In the genomic region with DNA sequence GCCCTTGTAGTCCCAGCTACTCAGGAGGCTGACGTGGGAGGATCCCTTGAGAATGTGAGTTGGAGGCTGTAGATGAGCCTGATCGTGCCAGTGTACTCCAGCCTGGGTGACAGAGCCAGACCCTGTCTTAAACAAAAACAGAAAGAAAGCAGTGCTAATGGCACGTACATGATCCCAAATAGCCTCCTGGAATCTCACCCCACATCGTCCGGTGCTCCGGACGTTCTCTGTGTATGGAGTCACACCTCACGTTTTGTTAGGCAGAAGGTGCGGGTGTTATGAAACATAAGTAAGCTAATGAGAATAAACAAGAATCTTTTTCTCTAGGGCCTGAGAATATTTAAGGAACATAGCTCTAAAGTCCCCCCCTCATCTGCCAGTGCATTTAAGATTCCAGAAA, we compare ENCODE assay signal across 25 cellular contexts. TPM values are rescaled to one million over a fixed set of nuclear protein-coding genes. Genes with fewer than 3 reads are reported as not detected.
DNase-seq lines count a peak whose midpoint lies in the region; ATAC-seq, FAIRE-seq and TF ChIP-seq lines count a peak whose summit lies in the region.
"Had no signal": no experiment of that assay in that cellular context is flagged by ENCODE, and none has a peak within 500 bp of the region (broad histone marks: within the 10 kb centered on the region; RNA-seq: fewer than 3 reads in every experiment).

No MANE protein-coding gene starts in this region.

- no peak overlapping the region for H3K27ac Mint-ChIP-seq in naive thymus-derived CD8-positive, alpha-beta T cell
- H3K27ac Mint-ChIP-seq: activated B cell treated with CpG ODN at 0.5 μM for 24 hours; activated CD4-positive, alpha-beta memory T cell treated with anti-CD3 and anti-CD28 coated beads, Interleukin-2, amount 10 ng/mL, durations not matched to agents 7 days and 5 days; activated naive CD4-positive, alpha-beta T cell treated with anti-CD3 and anti-CD28 coated beads, Interleukin-2, amount 10 ng/mL, durations not matched to agents 7 days and 5 days; CD4-positive, alpha-beta T cell; endodermal cell; nephron had no signal

- no peak for TF ChIP-seq POLR2A in sigmoid colon (IDR thresholded peaks at IDR 0.05)

- H3K9me3 ChIP-seq in keratinocyte (ENCODE audit: control insufficient read depth, low read depth, low read length) (no peaks in the 10 kb centered on the region), sigmoid colon (no peaks in the 10 kb centered on the region)
- H3K9me3 ChIP-seq: A549 had no signal

- peaks cover 0 to 15% (median 2%) of the 10 kb centered on the region in 5 donors for H3K27me3 Mint-ChIP-seq in naive thymus-derived CD8-positive, alpha-beta T cell
- H3K27me3 Mint-ChIP-seq: activated B cell treated with CpG ODN at 0.5 μM for 24 hours had no signal

- no peak for ATAC-seq in naive thymus-derived CD8-positive, alpha-beta T cell
- ATAC-seq: A549, GM12878, HCT116 had no signal

- peak overlapping the region; percentile 59 for H2AFZ ChIP-seq in keratinocyte (ENCODE audit: control insufficient read depth, low read length)

- 74 to 81% methylated on average over 9 of the region's 9 CpGs for WGBS in sigmoid colon, 2 donors

- no peaks in the 10 kb centered on the region for H3K36me3 Mint-ChIP-seq in naive thymus-derived CD8-positive, alpha-beta T cell
- H3K36me3 Mint-ChIP-seq: activated naive CD4-positive, alpha-beta T cell treated with anti-CD3 and anti-CD28 coated beads, Interleukin-2, amount 10 ng/mL, durations not matched to agents 7 days and 5 days had no signal

- no peak overlapping the region for H3K4me3 Mint-ChIP-seq in naive thymus-derived CD8-positive, alpha-beta T cell
- H3K4me3 Mint-ChIP-seq: activated B cell treated with CpG ODN at 0.5 μM for 24 hours; activated CD4-positive, alpha-beta memory T cell treated with anti-CD3 and anti-CD28 coated beads, Interleukin-2, amount 10 ng/mL, durations not matched to agents 7 days and 5 days; activated naive CD4-positive, alpha-beta T cell treated with anti-CD3 and anti-CD28 coated beads, Interleukin-2, amount 10 ng/mL, durations not matched to agents 7 days and 5 days; CD4-positive, alpha-beta T cell; endodermal cell; nephron had no signal

- H3K9me1 ChIP-seq in keratinocyte (ENCODE audit: control insufficient read depth, extremely low read depth, insufficient read depth, low read length): no peaks in the 10 kb centered on the region

- H3K27ac ChIP-seq in keratinocyte (ENCODE audit: control insufficient read depth, insufficient read depth, low read length) (peak overlapping the region; percentile 1), sigmoid colon (peak overlapping the region in 3 of 4 donors; percentile 73 to 95 (median 82))
- H3K27ac ChIP-seq: A549, SK-N-MC had no signal

- H3K4me3 ChIP-seq in AG04449 (ENCODE audit: low read depth, low read length) (peak overlapping the region; percentile 22), keratinocyte (ENCODE audit: control insufficient read depth in 2 of 3, extremely low read depth in 1 of 3, insufficient read depth in 2 of 3, low read depth in 1 of 3, low read length in 3 of 3) (peak overlapping the region in 1 of 3 experiments; percentile 40), sigmoid colon (peak overlapping the region in 2 of 4 donors; percentile 9 to 11)
- H3K4me3 ChIP-seq: A549, GM12878, SK-N-MC had no signal

- CTCF ChIA-PET in AG04449 (lab: Yijun Ruan, JAX): interaction anchor here (0.9 to 1.3 kb wide), 2 partner anchors 14 to 30 kb away, joined by 3 read pairs; partner anchors contain the start of gene PEX26

- no peak for FAIRE-seq in keratinocyte (lab: Jason Lieb, UNC)
- FAIRE-seq: A549, GM12878, islet of Langerhans had no signal

- no peak for TF ChIP-seq EP300 in sigmoid colon (IDR thresholded peaks at IDR 0.05)

- H3K27me3 ChIP-seq in keratinocyte (ENCODE audit: control insufficient read depth, extremely low read depth, insufficient read depth, low read length) (no peaks in the 10 kb centered on the region), sigmoid colon (no peaks in the 10 kb centered on the region)

- intact Hi-C loops in sigmoid colon (cut with DNase I): no loop called here

- H3K9me3 Mint-ChIP-seq in naive thymus-derived CD8-positive, alpha-beta T cell: no peaks in the 10 kb centered on the region
- H3K9me3 Mint-ChIP-seq: activated B cell treated with CpG ODN at 0.5 μM for 24 hours; activated CD4-positive, alpha-beta memory T cell treated with anti-CD3 and anti-CD28 coated beads, Interleukin-2, amount 10 ng/mL, durations not matched to agents 7 days and 5 days; activated naive CD4-positive, alpha-beta T cell treated with anti-CD3 and anti-CD28 coated beads, Interleukin-2, amount 10 ng/mL, durations not matched to agents 7 days and 5 days; CD4-positive, alpha-beta T cell had no signal

- peaks cover 22% of the 10 kb centered on the region for H3K4me1 ChIP-seq in keratinocyte (ENCODE audit: control insufficient read depth, extremely low read depth, insufficient read depth, low read length)
- H3K4me1 ChIP-seq in sigmoid colon: peaks cover 0 to 33% (median 26%) of the 10 kb centered on the region in 4 donors

- TF ChIP-seq CTCF in AG04449 (IDR thresholded peaks at IDR 0.05; ENCODE audit: insufficient read depth, low read length, missing control alignments) (no peak), keratinocyte (optimal IDR thresholded peaks at IDR 0.05 in 1 of 3, IDR thresholded peaks at IDR 0.05 in 1 of 3, conservative IDR thresholded peaks at IDR 0.05 in 1 of 3; ENCODE audit: extremely low read depth in 1 of 3, insufficient read depth in 2 of 3, low read length in 3 of 3) (no peak), sigmoid colon (IDR thresholded peaks at IDR 0.05) (no peak)

- DNase-seq in AG04449 (ENCODE audit: low read depth, low spot score) (no peak), RPMI7951 (ENCODE audit: low read depth) (peak; percentile 43), keratinocyte (ENCODE audit: low read depth, low spot score) (no peak), sigmoid colon (no peak), foreskin melanocyte (no peak), NCI-H2029 (lab: John Stamatoyannopoulos, UW) (no peak)
- DNase-seq in stimulated activated CD4-positive, alpha-beta T cell treated with anti-CD3 and anti-CD28 coated beads, Interleukin-2, amount 100 ng/mL, for 24 hours: no peak
- no peak for DNase-seq in naive thymus-derived CD8-positive, alpha-beta T cell
- DNase-seq: activated B cell treated with CpG ODN at 0.5 μM for 24 hours; activated CD4-positive, alpha-beta memory T cell treated with anti-CD3 and anti-CD28 coated beads, Interleukin-2, amount 10 ng/mL, durations not matched to agents 7 days and 5 days; activated naive CD4-positive, alpha-beta T cell treated with anti-CD3 and anti-CD28 coated beads, Interleukin-2, amount 10 ng/mL, durations not matched to agents 7 days and 5 days; activated T-cell treated with anti-CD3 and anti-CD28 coated beads, Interleukin-2, amount 50 U/mL, for 1 hour; aorta; CD4-positive, alpha-beta T cell; cerebellar nuclear complex; endodermal cell; hippocampal formation; NCI-H226; stimulated activated naive CD4-positive, alpha-beta T cell had no signal

- peak overlapping the region; percentile 38 for H3K9ac ChIP-seq in keratinocyte (ENCODE audit: control insufficient read depth, extremely low read depth, insufficient read depth, low read length)

- no peaks in the 10 kb centered on the region for H3K36me3 ChIP-seq in keratinocyte (ENCODE audit: control insufficient read depth in 2 of 2, extremely low read depth in 1 of 2, insufficient read depth in 2 of 2, low read length in 2 of 2)
- no peaks in the 10 kb centered on the region for H3K36me3 ChIP-seq in sigmoid colon

- peak overlapping the region; percentile 49 for H3K4me2 ChIP-seq in keratinocyte (ENCODE audit: control insufficient read depth, extremely low read depth, insufficient read depth, low read depth, low read length)
- H3K4me2 ChIP-seq: A549 had no signal

- peaks cover 0 to 2% (median 0%) of the 10 kb centered on the region in 4 donors for H3K4me1 Mint-ChIP-seq in naive thymus-derived CD8-positive, alpha-beta T cell
- H3K4me1 Mint-ChIP-seq: activated CD4-positive, alpha-beta memory T cell treated with anti-CD3 and anti-CD28 coated beads, Interleukin-2, amount 10 ng/mL, durations not matched to agents 7 days and 5 days; activated naive CD4-positive, alpha-beta T cell treated with anti-CD3 and anti-CD28 coated beads, Interleukin-2, amount 10 ng/mL, durations not matched to agents 7 days and 5 days; endodermal cell had no signal

- H4K20me1 ChIP-seq in keratinocyte (ENCODE audit: control insufficient read depth, extremely low read depth, insufficient read depth, low read length): no peaks in the 10 kb centered on the region

- dilution Hi-C loops in keratinocyte (cut with MboI; ENCODE audit: extremely low pct_ligation_motif_present, low sequenced_read_pairs): no loop called here

- H3K79me2 ChIP-seq in keratinocyte (ENCODE audit: control insufficient read depth, insufficient read depth, low read length): no peaks in the 10 kb centered on the region

- POLR2A ChIA-PET in AG04449 (lab: Yijun Ruan, JAX): no interaction called here
- POLR2A ChIA-PET in naive thymus-derived CD8-positive, alpha-beta T cell (lab: Charles Lee): no interaction called here

RNA-seq across cellular contexts. Expression of gene MICAL3, which starts 23.7 kb away (rescaled TPM):
- 16.0 and 17.0 TPM in 2 replicates for total RNA-seq in RPMI7951 (2014; rRNA removed; shearing (Covaris generic))
- polyA plus RNA-seq in keratinocyte (22.5 to 50.2 TPM (median 27.9 TPM) in 3 replicates), sigmoid colon (10 to 100 TPM in 2 of 3 donors, 1 to 10 TPM in 1; 9.6 to 36.3 (median 16.9) TPM)
- polyA plus RNA-seq in keratinocyte (2011; ENCODE audit: low read depth): 17.8 TPM
- polyA plus RNA-seq in keratinocyte (2011; cell fraction: cytosol; rRNA removed): 21.5 and 22.1 TPM in 2 replicates
- polyA plus RNA-seq in keratinocyte (2011; cell fraction: nucleus; rRNA removed): 128 and 137 TPM in 2 replicates
- 12.1 and 50.2 TPM in 2 replicates for polyA plus RNA-seq in keratinocyte (2012; ENCODE audit: low replicate concordance)
- 35.6 to 129 TPM (median 77.2 TPM) in 3 replicates for polyA minus RNA-seq in keratinocyte
- 19.6 TPM for polyA minus RNA-seq in keratinocyte (2011; cell fraction: cytosol; rRNA and poly(A)+ RNA removed)
- 57.6 and 129 TPM in 2 replicates for polyA minus RNA-seq in keratinocyte (2011; cell fraction: nucleus; rRNA and poly(A)+ RNA removed)
- total RNA-seq in sigmoid colon: 10 to 100 TPM; 26.3 to 94.2 (median 45.0) TPM
- 10 to 100 TPM; 20.8 to 27.3 TPM for total RNA-seq in naive thymus-derived CD8-positive, alpha-beta T cell
- polyA plus RNA-seq in naive thymus-derived CD8-positive, alpha-beta T cell: 1 to 10 TPM in 2 of 3 donors, under 1 TPM in 1; 0.90 to 1.3 (median 1.2) TPM

RNA-seq across cellular contexts. Expression of gene PEX26, which starts 29.7 kb away (rescaled TPM):
- total RNA-seq in RPMI7951 (2014; rRNA removed; shearing (Covaris generic)): 10.2 and 11.5 TPM in 2 replicates
- polyA plus RNA-seq in keratinocyte (20.8 to 25.7 TPM (median 23.0 TPM) in 3 replicates), sigmoid colon (100 to 1,000 TPM in 1 of 3 donors, 10 to 100 TPM in 2; 45.0 to 124 (median 85.1) TPM)
- 1.5 TPM for polyA plus RNA-seq in keratinocyte (2011; ENCODE audit: low read depth)
- 23.0 and 25.0 TPM in 2 replicates for polyA plus RNA-seq in keratinocyte (2011; cell fraction: cytosol; rRNA removed)
- polyA plus RNA-seq in keratinocyte (2011; cell fraction: nucleus; rRNA removed): 27.1 and 31.4 TPM in 2 replicates
- 9.4 and 31.3 TPM in 2 replicates for polyA plus RNA-seq in keratinocyte (2012; ENCODE audit: low replicate concordance)
- 36.8 to 71.0 TPM (median 38.8 TPM) in 3 replicates for polyA minus RNA-seq in keratinocyte
- polyA minus RNA-seq in keratinocyte (2011; cell fraction: cytosol; rRNA and poly(A)+ RNA removed): 22.3 TPM
- 13.1 and 20.6 TPM in 2 replicates for polyA minus RNA-seq in keratinocyte (2011; cell fraction: nucleus; rRNA and poly(A)+ RNA removed)
- total RNA-seq in sigmoid colon: 10 to 100 TPM; 13.3 to 21.3 (median 17.7) TPM
- total RNA-seq in naive thymus-derived CD8-positive, alpha-beta T cell: 10 to 100 TPM; 39.3 to 41.2 TPM
- 1 to 10 TPM; 2.6 to 4.5 (median 3.8) TPM for polyA plus RNA-seq in naive thymus-derived CD8-positive, alpha-beta T cell
